In genomic region chr1:110390692-110391232, GRCh38 we compare ENCODE assay signal across 8 cellular contexts. TPM values are rescaled to one million over a fixed set of nuclear protein-coding genes. Genes with fewer than 3 reads are reported as not detected.
DNase-seq lines count a peak whose midpoint lies in the region; FAIRE-seq and TF ChIP-seq lines count a peak whose summit lies in the region.

TSS of gene SLC16A4 (minus strand) at chr1:110391026. CDS start at chr1:110389323, 1,703 bp downstream.

- H3K4me3 ChIP-seq in H1 (ENCODE audit: extremely low read depth in 1 of 4, insufficient read depth in 2 of 4, low read depth in 3 of 4, low read length in 4 of 4), result no peak within 1 kb of the TSS
- no peak within 1 kb of the TSS for H3K4me3 ChIP-seq in mesendoderm (ENCODE audit: low read length)
- peak within 1 kb of the TSS in 1 of 2 donors; percentile 28 for H3K4me3 ChIP-seq in uterus

- H2BK120ac ChIP-seq in H1 (replicated peaks; ENCODE audit: low read depth, low read length) (no peak within 1 kb of the TSS), mesendoderm (ENCODE audit: low read depth, low read length) (no peak within 1 kb of the TSS)

- no peak within 1 kb of the TSS for H3K9ac ChIP-seq in H1 (replicated peaks in 1 of 4; ENCODE audit: extremely low read depth in 1 of 4, low read depth in 3 of 4, low read length in 3 of 4)
- peak within 1 kb of the TSS; percentile 14 for H3K9ac ChIP-seq in mesendoderm (ENCODE audit: low read length)

- no peak for FAIRE-seq in H1 (lab: Jason Lieb, UNC)

- H4K20me1 ChIP-seq in H1 (replicated peaks in 1 of 2; ENCODE audit: control insufficient read depth in 1 of 2, insufficient read depth in 2 of 2, low read length in 2 of 2), result no peaks in the 10 kb centered on the region

- CTCF ChIA-PET in H1 (lab: Charles Lee; ENCODE audit: partially characterized antibody), result interaction anchor here (1.2 kb wide), 1 partner anchor 64 kb away, joined by 4 read pairs; no protein-coding TSS in a partner anchor

- H3K4me1 ChIP-seq in H1 (replicated peaks in 1 of 4; ENCODE audit: control insufficient read depth in 3 of 4, insufficient read depth in 4 of 4, low read length in 3 of 4), result peaks cover 0 to 6% (median 4%) of the 10 kb centered on the region in 4 experiments; a peak in 3 of 7 replicates
- H3K4me1 ChIP-seq in mesendoderm (ENCODE audit: control insufficient read depth, low read depth, low read length), result no peaks in the 10 kb centered on the region
- H3K4me1 ChIP-seq in uterus, result no peaks in the 10 kb centered on the region

- no peak for TF ChIP-seq EP300 in H1 (IDR thresholded peaks at IDR 0.05; ENCODE audit: borderline replicate concordance in 1 of 2, low read depth in 2 of 2, low read length in 2 of 2)

- no peaks in the 10 kb centered on the region for H3K23me2 ChIP-seq in H1 (ENCODE audit: low read depth, low read length)

- H3K18ac ChIP-seq in H1 (ENCODE audit: extremely low read depth, low read length) (no peak within 1 kb of the TSS), mesendoderm (ENCODE audit: low read length) (no peak within 1 kb of the TSS)

- H3K79me2 ChIP-seq in H1 (ENCODE audit: control insufficient read depth in 1 of 2, insufficient read depth in 2 of 2, low read length in 2 of 2) (no peaks in the 10 kb centered on the region), mesendoderm (ENCODE audit: control insufficient read depth, insufficient read depth, low read length) (no peaks in the 10 kb centered on the region)

- no peaks in the 10 kb centered on the region for H3K27me3 ChIP-seq in H1 (replicated peaks in 1 of 4; ENCODE audit: control insufficient read depth in 3 of 4, extremely low read depth in 1 of 4, insufficient read depth in 3 of 4, low read length in 3 of 4)
- H3K27me3 ChIP-seq in mesendoderm (ENCODE audit: insufficient read depth, low read length, poor library complexity), result no peaks in the 10 kb centered on the region
- no peaks in the 10 kb centered on the region for H3K27me3 ChIP-seq in uterus

- no peak for TF ChIP-seq POLR2A in H1 (IDR thresholded peaks at IDR 0.05; ENCODE audit: control extremely low read depth in 1 of 2, low read depth in 2 of 2, low read length in 2 of 2)
- no peak for TF ChIP-seq POLR2A in uterus (IDR thresholded peaks at IDR 0.05)

- H2AK5ac ChIP-seq in H1 (ENCODE audit: low read depth, low read length), result no peak within 1 kb of the TSS
- H2AK5ac ChIP-seq in mesendoderm (ENCODE audit: low read length), result no peak within 1 kb of the TSS

- H3K56ac ChIP-seq in H1 (replicated peaks; ENCODE audit: insufficient read length, low read depth, low read length), result no peak within 1 kb of the TSS
- peak within 1 kb of the TSS; percentile 57 for H3K56ac ChIP-seq in mesendoderm (ENCODE audit: low read length)

- no peak within 1 kb of the TSS for H3K14ac ChIP-seq in H1 (ENCODE audit: insufficient read length)

- H3K9me3 ChIP-seq in H1 (ENCODE audit: insufficient read depth in 2 of 2, low read depth in 1 of 2, low read length in 1 of 2), result no peaks in the 10 kb centered on the region
- no peaks in the 10 kb centered on the region for H3K9me3 ChIP-seq in uterus

- DNase-seq in NCI-H82 (lab: John Stamatoyannopoulos, UW), result peak; percentile 41
- no peak for DNase-seq in NCI-H82 treated with DMSO at 0.1 percent for 48 hours (lab: John Stamatoyannopoulos, UW; ENCODE audit: unreplicated experiment)
- no peak for DNase-seq in H1 (ENCODE audit: low read depth in 1 of 2, low spot score in 2 of 2)
- DNase-seq in mesendoderm, result peak; percentile 82
- DNase-seq in uterus, result no peak
- DNase-seq in DMS79 treated with DMSO at 0.1 percent for 48 hours (lab: John Stamatoyannopoulos, UW), result no peak
- no peak for DNase-seq in NCI-H1417 treated with DMSO at 0.1 percent for 48 hours (lab: John Stamatoyannopoulos, UW)
- no peak for DNase-seq in ureter (ENCODE audit: low spot score)

- TF ChIP-seq RAD21 in H1 (IDR thresholded peaks at IDR 0.05 in 1 of 2, conservative IDR thresholded peaks at IDR 0.05 in 1 of 2; ENCODE audit: low read depth in 2 of 2, low read length in 2 of 2), result no peak

- POLR2A ChIA-PET in H1 (lab: Charles Lee; ENCODE audit: partially characterized antibody), result interaction anchor here (0.7 to 1.5 kb wide), 5 partner anchors 8 to 31 kb away, joined by 3 to 6 read pairs (median 4); no protein-coding TSS in a partner anchor

- no peak within 1 kb of the TSS for H2BK12ac ChIP-seq in H1 (ENCODE audit: low read depth, low read length)

- no peak within 1 kb of the TSS for H4K5ac ChIP-seq in H1 (ENCODE audit: insufficient read length, low read depth, low read length)
- no peak within 1 kb of the TSS for H4K5ac ChIP-seq in mesendoderm (ENCODE audit: low read length)

- no peak for TF ChIP-seq CTCF in H1 (IDR thresholded peaks at IDR 0.05; ENCODE audit: control extremely low read depth in 1 of 3, insufficient read depth in 1 of 3, low read depth in 1 of 3, low read length in 3 of 3)
- TF ChIP-seq CTCF in uterus (IDR thresholded peaks at IDR 0.05), result no peak

- H3K4me2 ChIP-seq in H1 (ENCODE audit: insufficient read depth in 1 of 2, low read depth in 2 of 2, low read length in 2 of 2), result peak within 1 kb of the TSS in 1 of 2 experiments; percentile 21; a peak in 1 of 4 replicates
- no peak within 1 kb of the TSS for H3K4me2 ChIP-seq in mesendoderm (ENCODE audit: low read length)

- H2BK5ac ChIP-seq in H1 (ENCODE audit: low read depth, low read length), result 0 out of 2 replicates have a peak within 1 kb of the TSS, but pooled peaks have one; percentile 5
- H2BK5ac ChIP-seq in mesendoderm (ENCODE audit: low read length), result no peak within 1 kb of the TSS

- H3K23ac ChIP-seq in H1 (ENCODE audit: insufficient read length), result no peak within 1 kb of the TSS
- no peak within 1 kb of the TSS for H3K23ac ChIP-seq in mesendoderm (ENCODE audit: low read length)

- H3K79me1 ChIP-seq in H1 (ENCODE audit: low read depth, low read length) (no peaks in the 10 kb centered on the region), mesendoderm (ENCODE audit: low read length) (no peaks in the 10 kb centered on the region)

- H4K8ac ChIP-seq in H1 (ENCODE audit: extremely low read depth, insufficient read depth, low read length) (no peak within 1 kb of the TSS), mesendoderm (ENCODE audit: low read depth, low read length) (no peak within 1 kb of the TSS)

- intact Hi-C loops in uterus (cut with DNase I; ENCODE audit: low total_unique reads), result no loop called here

- no peak within 1 kb of the TSS for H2BK20ac ChIP-seq in H1 (ENCODE audit: low read length)

- peak within 1 kb of the TSS; percentile 9; the same call in 1 of the 2 replicates for H2AFZ ChIP-seq in H1 (ENCODE audit: low read length)

- H3K36me3 ChIP-seq in H1 (ENCODE audit: control insufficient read depth in 2 of 4, insufficient read depth in 4 of 4, low read length in 3 of 4) (no peaks in the 10 kb centered on the region), mesendoderm (ENCODE audit: control insufficient read depth, insufficient read depth, low read length) (no peaks in the 10 kb centered on the region), uterus (no peaks in the 10 kb centered on the region)

- H3K4ac ChIP-seq in H1 (replicated peaks; ENCODE audit: insufficient read length, low read depth, low read length) (no peak within 1 kb of the TSS), mesendoderm (ENCODE audit: low read depth, low read length) (no peak within 1 kb of the TSS)

- 59% methylated on average over 8 of the region's 8 CpGs; no CpG with 5 or more reads in 1 of the 2 experiments for WGBS in H1 (ENCODE audit: extremely low coverage in 1 of 2, insufficient coverage in 1 of 2, insufficient read length in 1 of 2, insufficient replicate concordance in 2 of 2, low coverage in 1 of 2, low lambda C conversion rate in 2 of 2, missing lambda C conversion rate in 1 of 2), 2 experiments
- WGBS in mesendoderm (ENCODE audit: extremely low coverage, insufficient coverage, low lambda C conversion rate), result no CpG with 5 or more reads among the region's 8 CpGs

- H2BK15ac ChIP-seq in H1 (ENCODE audit: low read length) (no peak within 1 kb of the TSS), mesendoderm (replicated peaks; ENCODE audit: low read depth) (no peak within 1 kb of the TSS)

- no peak within 1 kb of the TSS for H4K91ac ChIP-seq in H1 (replicated peaks; ENCODE audit: insufficient read length, low read length)

- H3K27ac ChIP-seq in H1 (ENCODE audit: low read depth, low read length) (no peak within 1 kb of the TSS), mesendoderm (ENCODE audit: low read depth, low read length) (peak within 1 kb of the TSS; percentile 23), uterus (peak within 1 kb of the TSS; percentile 4 to 59)

TF ChIP-seq in H1, 55 proteins besides CTCF, POLR2A, EP300 and RAD21:
- TF ChIP-seq SP1 (IDR thresholded peaks at IDR 0.05; ENCODE audit: low read depth, low read length), result no peak
- no peak for TF ChIP-seq SP2 (IDR thresholded peaks at IDR 0.05; ENCODE audit: low read length)
- TF ChIP-seq ASH2L (IDR thresholded peaks at IDR 0.05; ENCODE audit: low read length), result no peak
- no peak for TF ChIP-seq MAX (IDR thresholded peaks at IDR 0.05)
- TF ChIP-seq GTF2F1 (IDR thresholded peaks at IDR 0.05; ENCODE audit: borderline replicate concordance, low read depth, low read length), result no peak

RNA-seq across cellular contexts. Expression of gene SLC16A4, which starts in this region (rescaled TPM):
- 0.33 and 0.43 TPM in 2 replicates for total RNA-seq in H1 (2021; fragmentation: NEBNext Ultra II Directional; extraction: Animal tissue kit (Norgen Biotek cat#: 25700))
- polyA plus RNA-seq in H1 (2011; rRNA removed), result 0.20 and 0.30 TPM in 2 replicates
- 0.21 TPM for polyA plus RNA-seq in H1 (2011; cell fraction: cytosol; rRNA removed)
- polyA plus RNA-seq in H1 (2011; cell fraction: nucleus; rRNA removed), result 0.13 TPM
- polyA plus RNA-seq in H1 (2012, experiment 1 of 2), result 0.26 to 0.43 TPM (median 0.33 TPM) in 4 replicates
- polyA plus RNA-seq in H1 (2012, experiment 2 of 2), result 0.20 TPM
- polyA plus RNA-seq in H1 (2013, experiment 1 of 2), result 0.39 TPM
- 0.59 TPM for polyA plus RNA-seq in H1 (2013, experiment 2 of 2)
- polyA minus RNA-seq in H1 (2011; rRNA and poly(A)+ RNA removed), result 0.22 and 0.44 TPM in 2 replicates
- not detected for polyA minus RNA-seq in H1 (2011; cell fraction: cytosol; rRNA and poly(A)+ RNA removed)
- polyA minus RNA-seq in H1 (2011; cell fraction: nucleus; rRNA and poly(A)+ RNA removed), result 1.5 TPM
- 0.28 TPM for polyA plus RNA-seq in mesendoderm (2013, experiment 1 of 2)
- 0.29 TPM for polyA plus RNA-seq in mesendoderm (2013, experiment 2 of 2)
- total RNA-seq in uterus (10 to 100 TPM in 1 of 4 donors, 1 to 10 TPM in 3; 2.3 to 11.3 (median 4.6) TPM), ureter (3.3 TPM)

Comparison
In these comparisons a context has a peak if more than half of its experiments do, and no peak if none do; other contexts are left out.
1. DNase-seq: peak in NCI-H82 (single experiment) and mesendoderm (single experiment); none in NCI-H82 treated with DMSO at 0.1 percent for 48 hours (single experiment), H1 (0 of 2), uterus (0 of 2), DMS79 treated with DMSO at 0.1 percent for 48 hours (single experiment), NCI-H1417 treated with DMSO at 0.1 percent for 48 hours (single experiment) and ureter (single experiment).